23 cellular contexts compared by ENCODE assay signal in the genomic region with DNA sequence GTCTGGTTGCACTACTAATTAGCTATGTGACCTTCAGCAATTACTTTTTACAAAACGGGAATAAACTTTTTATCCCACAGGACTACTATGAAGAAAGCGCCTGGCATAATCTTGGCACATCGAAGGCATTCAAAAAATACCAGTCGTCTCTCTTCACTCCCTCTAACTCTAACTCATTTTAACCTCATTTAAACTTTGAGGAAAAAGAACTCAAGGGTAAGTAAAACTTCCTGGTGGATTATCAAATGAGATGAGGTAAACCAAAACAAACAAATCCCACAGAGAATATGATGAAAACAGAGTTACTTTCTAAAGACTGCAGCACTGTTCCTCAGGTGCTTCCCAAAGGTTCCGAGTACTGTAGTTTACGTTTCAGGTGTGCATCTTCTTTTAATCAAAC.
"Had no signal": no experiment of that assay in that cellular context is flagged by ENCODE, and none has a peak within 500 bp of the region (broad histone marks: within the 10 kb centered on the region; RNA-seq: fewer than 3 reads in every experiment).

No MANE protein-coding gene starts in this region.

- H3K27me3 Mint-ChIP-seq: dendritic cell treated with granulocyte-macrophage colony-stimulating factor and Interleukin-4, amounts not matched to agents 40 ng/mL and 50 ng/mL, for 4 days; memory B cell; naive B cell had no signal

- H3K4me3 Mint-ChIP-seq: activated T-cell treated with anti-CD3 and anti-CD28 coated beads, Interleukin-2, amount 50 U/mL, for 72 hours; dendritic cell treated with granulocyte-macrophage colony-stimulating factor and Interleukin-4, amounts not matched to agents 40 ng/mL and 50 ng/mL, for 4 days; memory B cell; naive B cell; neural progenitor cell had no signal

- H3K9me3 Mint-ChIP-seq: activated T-cell treated with anti-CD3 and anti-CD28 coated beads, Interleukin-2, amount 50 U/mL, for 72 hours; dendritic cell treated with granulocyte-macrophage colony-stimulating factor and Interleukin-4, amounts not matched to agents 40 ng/mL and 50 ng/mL, for 4 days; memory B cell had no signal

- H3K4me3 ChIP-seq: adrenal gland, esophagus squamous epithelium, hepatocyte, mucosa of descending colon, neural progenitor cell, suprapubic skin, upper lobe of left lung had no signal

- DNase-seq: activated effector memory CD4-positive, alpha-beta T cell treated with anti-CD3 and anti-CD28 coated beads, Interleukin-2, amount 50 U/mL, for 16 hours; activated naive CD4-positive, alpha-beta T cell treated with anti-CD3 and anti-CD28 coated beads, Interleukin-2, amount 50 U/mL, for 16 hours; activated T-cell treated with anti-CD3 and anti-CD28 coated beads, Interleukin-2, amount 50 U/mL, for 72 hours; adrenal gland; effector memory CD4-positive, alpha-beta T cell; esophagus squamous epithelium; islet precursor cell; left ventricle myocardium superior; mucosa of descending colon; naive B cell; stimulated activated CD4-positive, alpha-beta T cell treated with anti-CD3 and anti-CD28 coated beads, Interleukin-2, amount 100 ng/mL, for 24 hours; stimulated activated naive CD4-positive, alpha-beta T cell treated with Interleukin-2 at 50 U/mL for 16 hours; T-helper 1 cell; T1000; upper lobe of left lung had no signal

- H3K4me2 ChIP-seq: hepatocyte, neural progenitor cell had no signal

- H3K4me1 ChIP-seq: parathyroid adenoma had no signal

- H3K27ac Mint-ChIP-seq: activated T-cell treated with anti-CD3 and anti-CD28 coated beads, Interleukin-2, amount 50 U/mL, for 72 hours; dendritic cell treated with granulocyte-macrophage colony-stimulating factor and Interleukin-4, amounts not matched to agents 40 ng/mL and 50 ng/mL, for 4 days; memory B cell; neural progenitor cell had no signal

- H3K36me3 ChIP-seq: adrenal gland, esophagus squamous epithelium, neural progenitor cell, suprapubic skin, upper lobe of left lung had no signal

- ATAC-seq: activated CD4-positive, CD25-positive, alpha-beta regulatory T cell treated with anti-CD3 and anti-CD28 coated beads, Interleukin-2, amount 50 U/mL, for 24 hours; activated T-cell treated with anti-CD3 and anti-CD28 coated beads, Interleukin-2, amount 50 U/mL, for 72 hours; left ventricle myocardium superior; mucosa of descending colon had no signal

- H3K27me3 ChIP-seq: adrenal gland, esophagus squamous epithelium, hepatocyte, neural progenitor cell, suprapubic skin, upper lobe of left lung had no signal

- H3K27ac ChIP-seq: adrenal gland, esophagus squamous epithelium, hepatocyte, neural progenitor cell, parathyroid adenoma, suprapubic skin, upper lobe of left lung had no signal

- FAIRE-seq: endothelial cell of umbilical vein had no signal

- H3K9me3 ChIP-seq: adrenal gland, esophagus squamous epithelium, mucosa of descending colon, suprapubic skin, upper lobe of left lung had no signal
